Comparison of ENCODE assay signal across 30 cellular contexts in the genomic region with DNA sequence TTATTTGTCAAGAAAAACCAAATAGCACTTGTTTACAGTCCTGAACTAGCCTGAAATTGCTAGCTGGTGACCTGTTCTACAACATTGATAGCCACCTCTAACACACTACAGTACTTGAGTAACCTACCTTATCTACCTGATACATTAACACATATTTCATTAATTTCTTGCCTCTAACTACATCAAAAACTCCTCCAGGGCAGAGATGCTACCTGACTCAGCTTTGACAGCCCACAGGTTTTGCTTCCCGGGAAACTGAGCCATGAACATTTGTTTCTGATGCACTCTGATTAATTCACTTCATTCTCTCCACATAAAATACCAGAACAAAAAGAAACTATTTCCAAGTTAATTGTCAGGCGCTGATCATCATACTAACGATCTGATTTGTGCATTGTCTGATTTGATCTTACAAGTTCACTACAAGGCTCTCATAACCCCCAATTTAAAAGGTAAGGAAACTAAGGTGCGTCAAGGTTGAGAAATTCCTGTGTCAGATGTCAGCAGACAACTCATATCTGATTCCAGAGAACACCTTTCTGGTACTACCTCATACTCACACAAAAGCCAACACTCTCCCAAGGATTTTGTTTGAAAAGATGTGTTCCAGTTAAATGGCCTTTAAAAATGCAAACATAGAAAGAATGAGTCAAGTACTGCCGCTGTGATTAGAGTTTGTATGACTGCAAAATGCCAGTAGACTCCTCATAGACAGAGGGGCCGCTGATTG.
"Had no signal": no experiment of that assay in that cellular context is flagged by ENCODE, and none has a peak within 500 bp of the region (broad histone marks: within the 10 kb centered on the region; RNA-seq: fewer than 3 reads in every experiment).

No MANE protein-coding gene starts in this region.

- ATAC-seq: gastroesophageal sphincter; heart right ventricle; left ventricle myocardium superior; lower lobe of right lung; natural killer cell; psoas muscle; right cardiac atrium; stimulated activated naive B cell treated with anti-CD40 and anti-IgM and Interleukin-4, amounts not matched to agents 10 μg/mL and 1 μg/mL and 100 μg/mL, for 72 hours; upper lobe of right lung had no signal

- H3K9me3 ChIP-seq: colonic mucosa, gastroesophageal sphincter, lower lobe of right lung, ovary, psoas muscle, sigmoid colon, spleen, thoracic aorta, upper lobe of right lung had no signal

- H3K9me3 Mint-ChIP-seq: endodermal cell; immature natural killer cell; natural killer cell; stimulated activated naive CD8-positive, alpha-beta T cell treated with anti-CD3 and anti-CD28 coated beads, Interleukin-15, Interleukin-2, amounts not matched to agents 100 ng/mL and 50 ng/mL, for 24 hours had no signal

- H3K27me3 Mint-ChIP-seq: stimulated activated naive B cell treated with anti-CD40 and anti-IgM and Interleukin-4, amounts not matched to agents 10 μg/mL and 1 μg/mL and 100 μg/mL, for 72 hours; stimulated activated naive CD8-positive, alpha-beta T cell treated with anti-CD3 and anti-CD28 coated beads, Interleukin-15, Interleukin-2, amounts not matched to agents 100 ng/mL and 50 ng/mL, for 24 hours had no signal

- H3K4me3 Mint-ChIP-seq: dendritic cell treated with granulocyte-macrophage colony-stimulating factor and Interleukin-4, amounts not matched to agents 40 ng/mL and 50 ng/mL, for 4 days; endodermal cell; immature natural killer cell; memory B cell; natural killer cell; stimulated activated naive B cell treated with anti-CD40 and anti-IgM and Interleukin-4, amounts not matched to agents 10 μg/mL and 1 μg/mL and 100 μg/mL, for 72 hours; stimulated activated naive CD8-positive, alpha-beta T cell treated with anti-CD3 and anti-CD28 coated beads, Interleukin-15, Interleukin-2, amounts not matched to agents 100 ng/mL and 50 ng/mL, for 24 hours had no signal

- H3K4me3 ChIP-seq: colonic mucosa, gastroesophageal sphincter, heart right ventricle, lower lobe of right lung, ovary, psoas muscle, sigmoid colon, spleen, thoracic aorta, tibial nerve, upper lobe of right lung, uterus had no signal

- H3K4me1 Mint-ChIP-seq: endodermal cell; immature natural killer cell; memory B cell; natural killer cell; stimulated activated naive B cell treated with anti-CD40 and anti-IgM and Interleukin-4, amounts not matched to agents 10 μg/mL and 1 μg/mL and 100 μg/mL, for 72 hours had no signal

- H3K27ac Mint-ChIP-seq: dendritic cell treated with granulocyte-macrophage colony-stimulating factor and Interleukin-4, amounts not matched to agents 40 ng/mL and 50 ng/mL, for 4 days; endodermal cell; immature natural killer cell; memory B cell; natural killer cell; stimulated activated naive B cell treated with anti-CD40 and anti-IgM and Interleukin-4, amounts not matched to agents 10 μg/mL and 1 μg/mL and 100 μg/mL, for 72 hours; stimulated activated naive CD8-positive, alpha-beta T cell treated with anti-CD3 and anti-CD28 coated beads, Interleukin-15, Interleukin-2, amounts not matched to agents 100 ng/mL and 50 ng/mL, for 24 hours had no signal

- H3K27ac ChIP-seq: colonic mucosa, gastroesophageal sphincter, heart right ventricle, lower lobe of right lung, ovary, psoas muscle, sigmoid colon, spleen, thoracic aorta, tibial nerve, upper lobe of right lung, uterus had no signal

- H3K36me3 Mint-ChIP-seq: memory B cell; natural killer cell; stimulated activated naive B cell treated with anti-CD40 and anti-IgM and Interleukin-4, amounts not matched to agents 10 μg/mL and 1 μg/mL and 100 μg/mL, for 72 hours had no signal

- H3K27me3 ChIP-seq: colonic mucosa, ovary, sigmoid colon, spleen, tibial nerve, upper lobe of right lung, uterus had no signal

- H3K4me1 ChIP-seq: colonic mucosa, gastroesophageal sphincter, heart right ventricle, lower lobe of right lung, psoas muscle, sigmoid colon, spleen, tibial nerve, upper lobe of right lung, uterus had no signal

- DNase-seq: colonic mucosa; effector CD8-positive, alpha-beta T cell; endodermal cell; erythroblast; foreskin fibroblast; glutamatergic neuron; heart right ventricle; hypothalamus; immature natural killer cell; islet precursor cell; left ventricle myocardium superior; lower lobe of right lung; natural killer cell; occipital lobe; ovary; posterior cingulate gyrus; psoas muscle; right cardiac atrium; sigmoid colon; spleen; stimulated activated CD4-positive, alpha-beta T cell treated with anti-CD3 and anti-CD28 coated beads, Interleukin-2, amount 100 ng/mL, for 48 hours; stimulated activated naive B cell treated with anti-CD40 and anti-IgM and Interleukin-4, amounts not matched to agents 10 μg/mL and 1 μg/mL and 100 μg/mL, for 72 hours; upper lobe of right lung; uterus had no signal

- H3K36me3 ChIP-seq: colonic mucosa, gastroesophageal sphincter, heart right ventricle, lower lobe of right lung, ovary, sigmoid colon, spleen, thoracic aorta, tibial nerve, upper lobe of right lung, uterus had no signal
